Comparison of ENCODE assay signal across 13 cellular contexts in genomic region chr2:223865907-223866508, GRCh38. TPM values are rescaled to one million over a fixed set of nuclear protein-coding genes. Genes with fewer than 3 reads are reported as not detected.
DNase-seq lines count a peak whose midpoint lies in the region; ATAC-seq and TF ChIP-seq lines count a peak whose summit lies in the region.
"Had no signal": no experiment of that assay in that cellular context is flagged by ENCODE, and none has a peak within 500 bp of the region (broad histone marks: within the 10 kb centered on the region; RNA-seq: fewer than 3 reads in every experiment).

No MANE protein-coding gene starts in this region.

- no peak overlapping the region for H3K27ac ChIP-seq in naive thymus-derived CD4-positive, alpha-beta T cell (ENCODE audit: low read depth, low read length)
- H3K27ac ChIP-seq in SJCRH30, result no peak overlapping the region
- H3K27ac ChIP-seq: WERI-Rb-1 had no signal

- H3K36me3 ChIP-seq in naive thymus-derived CD4-positive, alpha-beta T cell (ENCODE audit: control insufficient read depth in 2 of 3, insufficient read depth in 3 of 3, low read length in 3 of 3), result no peaks in the 10 kb centered on the region
- H3K36me3 ChIP-seq in SJCRH30, result no peaks in the 10 kb centered on the region
- H3K36me3 ChIP-seq: WERI-Rb-1 had no signal

- intact Hi-C loops in activated CD4-positive, alpha-beta T cell treated with anti-CD3 and anti-CD28 coated beads, Interleukin-2, amount 10 ng/mL, durations not matched to agents 24 days and 14 days (cut with micrococcal nuclease), result no loop called here
- intact Hi-C loops in activated B cell treated with CpG ODN at 0.5 μM for 24 hours (cut with micrococcal nuclease), result no loop called here
- intact Hi-C loops in naive thymus-derived CD4-positive, alpha-beta T cell (cut with micrococcal nuclease), result loop anchor here (1.0 to 5.0 kb wide), 4 partner anchors 29 to 91 kb away; partner anchors contain the start of genes AP1S3 (in 2 of the 2), MRPL44 (in 1 of the 2) and WDFY1 (in 1 of the 2)

- H3K4me1 ChIP-seq in naive thymus-derived CD4-positive, alpha-beta T cell (ENCODE audit: control insufficient read depth in 2 of 2, insufficient read depth in 2 of 2, low read length in 2 of 2), result peaks cover 22% of the 10 kb centered on the region in 2 donors
- H3K4me1 ChIP-seq in SJCRH30, result 0 out of 2 replicates have a peak, but pooled peaks cover 2% of the 10 kb centered on the region

- no peaks in the 10 kb centered on the region for H3K9me3 ChIP-seq in naive thymus-derived CD4-positive, alpha-beta T cell (ENCODE audit: control insufficient read depth in 2 of 3, low read length in 3 of 3)
- no peaks in the 10 kb centered on the region for H3K9me3 ChIP-seq in SJCRH30 (replicated peaks)

- peak; percentile 69 for DNase-seq in activated CD4-positive, alpha-beta T cell treated with anti-CD3 and anti-CD28 coated beads, Interleukin-2, amount 10 ng/mL, durations not matched to agents 24 days and 14 days
- DNase-seq in activated CD4-positive, alpha-beta T cell treated with anti-CD3 and anti-CD28 coated beads, Interleukin-2, amount 50 U/mL, for 48 hours, result no peak
- no peak for DNase-seq in activated B cell treated with CpG ODN at 0.5 μM for 24 hours
- DNase-seq in naive thymus-derived CD4-positive, alpha-beta T cell, result peak in 4 of 9 donors; percentile 8 to 17 (median 12)
- no peak for DNase-seq in NCI-H2029 (lab: John Stamatoyannopoulos, UW)
- no peak for DNase-seq in NCI-H2081 (lab: John Stamatoyannopoulos, UW)
- DNase-seq in SJCRH30, result no peak
- DNase-seq: effector CD4-positive, alpha-beta T cell; HFFc6; hippocampal formation; NCI-H146; WERI-Rb-1 had no signal

- peak overlapping the region; percentile 18 for H3K4me3 ChIP-seq in naive thymus-derived CD4-positive, alpha-beta T cell (ENCODE audit: low read length)
- no peak overlapping the region for H3K4me3 ChIP-seq in SJCRH30

- peak overlapping the region; percentile 49 for H3K4me3 Mint-ChIP-seq in activated CD4-positive, alpha-beta T cell treated with anti-CD3 and anti-CD28 coated beads, Interleukin-2, amount 10 ng/mL, durations not matched to agents 24 days and 14 days
- H3K4me3 Mint-ChIP-seq in activated B cell treated with CpG ODN at 0.5 μM for 24 hours, result no peak overlapping the region
- H3K4me3 Mint-ChIP-seq in naive thymus-derived CD4-positive, alpha-beta T cell, result peak overlapping the region in 9 of 10 donors; percentile 2 to 69 (median 33)
- H3K4me3 Mint-ChIP-seq: HFFc6 had no signal

- H3K4me1 Mint-ChIP-seq in activated CD4-positive, alpha-beta T cell treated with anti-CD3 and anti-CD28 coated beads, Interleukin-2, amount 10 ng/mL, durations not matched to agents 24 days and 14 days, result peaks cover 19% of the 10 kb centered on the region
- H3K4me1 Mint-ChIP-seq in activated B cell treated with CpG ODN at 0.5 μM for 24 hours, result peaks cover 19% of the 10 kb centered on the region
- peaks cover 19 to 37% (median 24%) of the 10 kb centered on the region in 7 donors for H3K4me1 Mint-ChIP-seq in naive thymus-derived CD4-positive, alpha-beta T cell

- peaks cover 19% of the 10 kb centered on the region for H3K36me3 Mint-ChIP-seq in activated CD4-positive, alpha-beta T cell treated with anti-CD3 and anti-CD28 coated beads, Interleukin-2, amount 10 ng/mL, durations not matched to agents 24 days and 14 days (ENCODE audit: low read depth)
- peaks cover 25% of the 10 kb centered on the region for H3K36me3 Mint-ChIP-seq in activated B cell treated with CpG ODN at 0.5 μM for 24 hours (ENCODE audit: low read depth)
- H3K36me3 Mint-ChIP-seq in naive thymus-derived CD4-positive, alpha-beta T cell, result peaks cover 0 to 12% (median 11%) of the 10 kb centered on the region in 5 donors

- ATAC-seq in HG03378 (IDR thresholded peaks at IDR 0.05; ENCODE audit: unreplicated experiment) (peak; percentile 71), activated B cell treated with CpG ODN at 0.5 μM for 24 hours (ENCODE audit: low read depth) (peak; percentile 54)
- peak; percentile 53 for ATAC-seq in naive thymus-derived CD4-positive, alpha-beta T cell

- no peaks in the 10 kb centered on the region for H3K27me3 Mint-ChIP-seq in activated CD4-positive, alpha-beta T cell treated with anti-CD3 and anti-CD28 coated beads, Interleukin-2, amount 10 ng/mL, durations not matched to agents 24 days and 14 days
- no peaks in the 10 kb centered on the region for H3K27me3 Mint-ChIP-seq in activated B cell treated with CpG ODN at 0.5 μM for 24 hours
- H3K27me3 Mint-ChIP-seq in naive thymus-derived CD4-positive, alpha-beta T cell, result no peaks in the 10 kb centered on the region

- no peaks in the 10 kb centered on the region for H3K9me3 Mint-ChIP-seq in activated CD4-positive, alpha-beta T cell treated with anti-CD3 and anti-CD28 coated beads, Interleukin-2, amount 10 ng/mL, durations not matched to agents 24 days and 14 days
- no peaks in the 10 kb centered on the region for H3K9me3 Mint-ChIP-seq in activated B cell treated with CpG ODN at 0.5 μM for 24 hours
- peaks cover 0 to 3% (median 0%) of the 10 kb centered on the region in 11 donors for H3K9me3 Mint-ChIP-seq in naive thymus-derived CD4-positive, alpha-beta T cell
- H3K9me3 Mint-ChIP-seq: HFFc6 had no signal

- CTCF ChIA-PET in activated B cell treated with CpG ODN at 0.5 μM for 24 hours (lab: Charles Lee), result interaction anchor here (1.6 kb wide), 1 partner anchor 88 kb away, joined by 4 read pairs; no protein-coding TSS in a partner anchor
- CTCF ChIA-PET in naive thymus-derived CD4-positive, alpha-beta T cell (lab: Charles Lee), result interaction anchor here (1.3 kb wide), 1 partner anchor 128 kb away, joined by 4 read pairs; no protein-coding TSS in a partner anchor

- no peaks in the 10 kb centered on the region for H3K27me3 ChIP-seq in naive thymus-derived CD4-positive, alpha-beta T cell (ENCODE audit: control insufficient read depth in 2 of 2, insufficient read depth in 2 of 2, low read length in 2 of 2)
- no peaks in the 10 kb centered on the region for H3K27me3 ChIP-seq in SJCRH30

- H3K27ac Mint-ChIP-seq in activated CD4-positive, alpha-beta T cell treated with anti-CD3 and anti-CD28 coated beads, Interleukin-2, amount 10 ng/mL, durations not matched to agents 24 days and 14 days, result peak overlapping the region; percentile 80
- peak overlapping the region; percentile 43 for H3K27ac Mint-ChIP-seq in activated B cell treated with CpG ODN at 0.5 μM for 24 hours
- H3K27ac Mint-ChIP-seq in naive thymus-derived CD4-positive, alpha-beta T cell, result peak overlapping the region in 3 of 9 donors; percentile 7 to 85 (median 8)
- H3K27ac Mint-ChIP-seq: HFFc6 had no signal

- no peak for TF ChIP-seq CTCF in activated B cell treated with CpG ODN at 0.5 μM for 24 hours (IDR thresholded peaks at IDR 0.05)

- POLR2A ChIA-PET in activated B cell treated with CpG ODN at 0.5 μM for 24 hours (lab: Charles Lee), result interaction anchor here (0.6 kb wide), 2 partner anchors 16 to 68 kb away, joined by 4 to 6 read pairs; no protein-coding TSS in a partner anchor
- POLR2A ChIA-PET in naive thymus-derived CD4-positive, alpha-beta T cell (lab: Charles Lee), result no interaction called here

RNA-seq across cellular contexts. Expression of gene AP1S3, which starts 28.6 kb away (rescaled TPM):
- 14.1 and 17.4 TPM in 2 replicates for total RNA-seq in activated CD4-positive, alpha-beta T cell treated with anti-CD3 and anti-CD28 coated beads, Interleukin-2, amount 10 ng/mL, durations not matched to agents 24 days and 14 days
- 46.0 and 46.3 TPM in 2 replicates for total RNA-seq in activated B cell treated with CpG ODN at 0.5 μM for 24 hours
- 1 to 10 TPM in 3 of 5 experiments, under 1 TPM in 2; 0.54 to 8.2 (median 1.6) TPM for total RNA-seq in naive thymus-derived CD4-positive, alpha-beta T cell
- 1 to 10 TPM in 1 of 2 donors, under 1 TPM in 1; 0.53 to 2.1 TPM for polyA plus RNA-seq in naive thymus-derived CD4-positive, alpha-beta T cell
- total RNA-seq in SJCRH30 (2014; rRNA removed; shearing (Covaris generic)), result not detected in 2 replicates

Comparison
In these comparisons a context has a peak if more than half of its experiments do, and no peak if none do; other contexts are left out.
1. intact Hi-C loops: an anchor here in naive thymus-derived CD4-positive, alpha-beta T cell (1.0 to 5.0 kb wide); none called in activated CD4-positive, alpha-beta T cell treated with anti-CD3 and anti-CD28 coated beads, Interleukin-2, amount 10 ng/mL, durations not matched to agents 24 days and 14 days and activated B cell treated with CpG ODN at 0.5 μM for 24 hours.